In the genomic region with DNA sequence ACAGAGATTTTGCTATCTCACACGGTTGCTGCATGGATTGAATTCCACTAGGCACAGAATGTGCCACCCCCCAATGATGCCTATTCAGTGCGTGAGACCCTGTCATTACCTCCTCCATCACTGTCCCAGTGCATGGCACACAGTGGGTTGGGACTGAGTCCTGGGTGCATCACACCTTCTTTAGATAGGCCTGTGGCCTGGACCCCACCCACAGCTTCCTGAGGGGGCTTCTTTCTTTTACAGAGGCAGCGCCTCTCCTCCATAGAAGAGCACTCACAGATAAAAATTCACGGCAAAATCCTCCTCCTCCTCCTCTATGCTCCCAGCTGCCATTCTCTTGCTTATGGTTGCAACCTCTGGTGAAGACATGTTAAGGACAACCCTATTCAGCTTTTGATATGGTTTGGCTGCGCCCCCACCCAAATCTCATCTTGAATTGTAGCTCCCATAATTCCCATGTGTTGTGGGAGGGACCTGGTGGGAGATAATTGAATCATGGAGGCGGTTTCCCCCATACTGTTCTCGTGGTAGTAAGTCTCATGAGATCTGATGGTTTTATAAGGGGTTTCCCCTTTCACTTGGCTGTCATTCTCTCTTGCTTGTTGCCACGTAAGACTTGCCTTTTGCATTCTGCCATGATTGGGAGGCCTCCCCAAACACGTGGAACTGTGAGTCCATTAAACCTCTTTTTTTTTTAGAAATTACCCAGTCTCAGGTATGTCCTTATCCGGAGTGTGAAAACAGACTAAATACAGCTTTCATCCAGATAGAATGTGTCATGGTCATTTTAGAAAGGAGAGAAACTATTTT, we compare ENCODE assay signal across 11 cellular contexts.
DNase-seq lines count a peak whose midpoint lies in the region; ATAC-seq and TF ChIP-seq lines count a peak whose summit lies in the region.
"Had no signal": no experiment of that assay in that cellular context is flagged by ENCODE, and none has a peak within 500 bp of the region (broad histone marks: within the 10 kb centered on the region; RNA-seq: fewer than 3 reads in every experiment).

No MANE protein-coding gene starts in this region.

- WGBS in hepatocyte (ENCODE audit: low lambda C conversion rate, missing lambda C conversion rate) = 88% methylated on average over 10 of the region's 10 CpGs

- no peak overlapping the region for H2AFZ ChIP-seq in hepatocyte

- DNase-seq in naive B cell (no peak), NCI-H524 treated with DMSO at 0.1 percent for 48 hours (lab: John Stamatoyannopoulos, UW) (no peak), hepatocyte (ENCODE audit: low spot score) (no peak), HuH-7 (ENCODE audit: low spot score) (no peak)
- DNase-seq: midbrain, NCI-H226, SW 1271 had no signal

- H3K9me3 Mint-ChIP-seq in activated T-helper 17 cell treated with anti-CD3 and anti-CD28 coated beads, Interleukin-2, amount 50 U/mL, for 72 hours = peaks cover 6% of the 10 kb centered on the region
- no peaks in the 10 kb centered on the region for H3K9me3 Mint-ChIP-seq in naive B cell

- H3K4me1 ChIP-seq in BLaER1 treated with 17β-estradiol and CSF1 and Interleukin-3, amounts not matched to agents 10 nM and 100 nM = peaks cover 20 to 33% (median 29%) of the 10 kb centered on the region in 10 experiments
- no peaks in the 10 kb centered on the region for H3K4me1 ChIP-seq in HEK293 (ENCODE audit: control insufficient read depth, insufficient read depth, low read length)
- H3K4me1 ChIP-seq in hepatocyte (ENCODE audit: insufficient read depth) = no peaks in the 10 kb centered on the region

- peak overlapping the region in 6 of 11 experiments; percentile 53 to 75 (median 69); a peak in 7 of 22 replicates for H3K27ac ChIP-seq in BLaER1 treated with 17β-estradiol and CSF1 and Interleukin-3, amounts not matched to agents 10 nM and 100 nM
- H3K27ac ChIP-seq in HEK293 (ENCODE audit: extremely low read depth, low read depth, low read length) (no peak overlapping the region), hepatocyte (no peak overlapping the region)

- no peaks in the 10 kb centered on the region for H4K20me1 ChIP-seq in BLaER1 treated with 17β-estradiol and CSF1 and Interleukin-3, amounts not matched to agents 10 nM and 100 nM
- H4K20me1 ChIP-seq in hepatocyte (ENCODE audit: insufficient read depth, poor library complexity, severe bottlenecking) = no peaks in the 10 kb centered on the region

- H3K4me1 Mint-ChIP-seq in activated T-helper 17 cell treated with anti-CD3 and anti-CD28 coated beads, Interleukin-2, amount 50 U/mL, for 72 hours = peaks cover 30% of the 10 kb centered on the region
- peaks cover 30 to 51% (median 31%) of the 10 kb centered on the region in 3 donors for H3K4me1 Mint-ChIP-seq in naive B cell

- H3K4me2 ChIP-seq in BLaER1 treated with 17β-estradiol and CSF1 and Interleukin-3, amounts not matched to agents 10 nM and 100 nM = peak overlapping the region; percentile 68 to 87 (median 77); a peak in 21 of 22 replicates
- no peak overlapping the region for H3K4me2 ChIP-seq in hepatocyte

- H3K9me2 ChIP-seq in hepatocyte (replicated peaks; ENCODE audit: insufficient read depth) = no peaks in the 10 kb centered on the region

- H3K9ac ChIP-seq in BLaER1 treated with 17β-estradiol and CSF1 and Interleukin-3, amounts not matched to agents 10 nM and 100 nM = no peak overlapping the region; a peak in 1 of 22 replicates

- H3K27ac Mint-ChIP-seq in activated T-helper 17 cell treated with anti-CD3 and anti-CD28 coated beads, Interleukin-2, amount 50 U/mL, for 72 hours = peak overlapping the region; percentile 91
- H3K27ac Mint-ChIP-seq in naive B cell = peak overlapping the region; percentile 88 to 98 (median 97)

- POLR2A ChIA-PET in HEK293 (lab: Yijun Ruan, JAX) = no interaction called here

- TF ChIP-seq CTCF in HEK293 (tag by site-specific recombination; IDR thresholded peaks at IDR 0.05) = no peak
- TF ChIP-seq CTCF in hepatocyte (IDR thresholded peaks at IDR 0.05; ENCODE audit: poor library complexity) = no peak

- no peaks in the 10 kb centered on the region for H3K27me3 Mint-ChIP-seq in activated T-helper 17 cell treated with anti-CD3 and anti-CD28 coated beads, Interleukin-2, amount 50 U/mL, for 72 hours
- peaks cover 0 to 4% (median 0%) of the 10 kb centered on the region in 3 donors for H3K27me3 Mint-ChIP-seq in naive B cell

- peak; percentile 67 for ATAC-seq in activated T-helper 17 cell treated with anti-CD3 and anti-CD28 coated beads, Interleukin-2, amount 50 U/mL, for 72 hours (replicated peaks)
- ATAC-seq in naive B cell (ENCODE audit: low read depth in 2 of 2) (peak in 1 of 2 donors; percentile 18), HG03135 (IDR thresholded peaks at IDR 0.05; ENCODE audit: unreplicated experiment) (no peak)

- H3K36me3 ChIP-seq in BLaER1 treated with 17β-estradiol and CSF1 and Interleukin-3, amounts not matched to agents 10 nM and 100 nM = no peaks in the 10 kb centered on the region
- H3K36me3 ChIP-seq in HEK293 (ENCODE audit: control insufficient read depth in 2 of 2, insufficient read depth in 1 of 2, low read length in 2 of 2) (no peaks in the 10 kb centered on the region), hepatocyte (replicated peaks; ENCODE audit: insufficient read depth, low read depth) (no peaks in the 10 kb centered on the region)

- peak overlapping the region; percentile 84 for H3K4me3 Mint-ChIP-seq in activated T-helper 17 cell treated with anti-CD3 and anti-CD28 coated beads, Interleukin-2, amount 50 U/mL, for 72 hours
- peak overlapping the region; percentile 66 to 92 (median 84) for H3K4me3 Mint-ChIP-seq in naive B cell

- no peaks in the 10 kb centered on the region for H3K27me3 ChIP-seq in BLaER1 treated with 17β-estradiol and CSF1 and Interleukin-3, amounts not matched to agents 10 nM and 100 nM
- H3K27me3 ChIP-seq in hepatocyte = peaks cover 4% of the 10 kb centered on the region

- no peaks in the 10 kb centered on the region for H3K79me2 ChIP-seq in hepatocyte

- no peaks in the 10 kb centered on the region for H3K9me3 ChIP-seq in BLaER1 treated with 17β-estradiol and CSF1 and Interleukin-3, amounts not matched to agents 10 nM and 100 nM (replicated peaks in 1 of 11)
- H3K9me3 ChIP-seq in HEK293 (ENCODE audit: control insufficient read depth, insufficient read depth, low read depth, low read length) (no peaks in the 10 kb centered on the region), hepatocyte (ENCODE audit: low read depth) (no peaks in the 10 kb centered on the region)

- no peak overlapping the region for H3K4me3 ChIP-seq in BLaER1 treated with 17β-estradiol and CSF1 and Interleukin-3, amounts not matched to agents 10 nM and 100 nM
- H3K4me3 ChIP-seq in HEK293 (ENCODE audit: low read depth, low read length) (no peak overlapping the region), hepatocyte (no peak overlapping the region)

- CTCF ChIA-PET in HEK293 (lab: Yijun Ruan, JAX) = interaction anchor here (0.7 to 1.7 kb wide), 3 partner anchors 14 to 385 kb away, joined by 3 to 5 read pairs (median 3); no protein-coding TSS in a partner anchor

- peaks cover 11% of the 10 kb centered on the region for H3K36me3 Mint-ChIP-seq in activated T-helper 17 cell treated with anti-CD3 and anti-CD28 coated beads, Interleukin-2, amount 50 U/mL, for 72 hours (ENCODE audit: low read depth)
- no peaks in the 10 kb centered on the region for H3K36me3 Mint-ChIP-seq in naive B cell

TF ChIP-seq in HEK293, 187 proteins besides CTCF, POLR2A, EP300 and RAD21:
- TF ChIP-seq ZNF529 (tag by site-specific recombination; IDR thresholded peaks at IDR 0.05; ENCODE audit: insufficient replicate concordance) (no peak), EGR2 (tag by site-specific recombination; IDR thresholded peaks at IDR 0.05; ENCODE audit: low read depth) (0 out of 2 replicates have a peak, but pooled peaks have one; percentile 17)

Comparison
In these comparisons a context has a peak if more than half of its experiments do, and no peak if none do; other contexts are left out.
1. H3K27ac ChIP-seq: peak in BLaER1 treated with 17β-estradiol and CSF1 and Interleukin-3, amounts not matched to agents 10 nM and 100 nM (6 of 11); none in HEK293 (single experiment) and hepatocyte (single experiment).